ENCODE assay signal across 12 cellular contexts in genomic region chr11:113249491-113249763, GRCh38.
DNase-seq lines count a peak whose midpoint lies in the region; ATAC-seq and TF ChIP-seq lines count a peak whose summit lies in the region.
"Had no signal": no experiment of that assay in that cellular context is flagged by ENCODE, and none has a peak within 500 bp of the region (broad histone marks: within the 10 kb centered on the region; RNA-seq: fewer than 3 reads in every experiment).

No MANE protein-coding gene starts in this region.

- H2BK120ac ChIP-seq in mesendoderm (ENCODE audit: low read depth, low read length) = no peak overlapping the region

- H4K8ac ChIP-seq in mesendoderm (ENCODE audit: low read depth, low read length) = no peak overlapping the region

- no peak overlapping the region for H4K5ac ChIP-seq in mesendoderm (ENCODE audit: low read length)

- H3K4ac ChIP-seq in mesendoderm (ENCODE audit: low read depth, low read length) = no peak overlapping the region

- peaks cover 2% of the 10 kb centered on the region for H3K4me1 ChIP-seq in mesendoderm (ENCODE audit: control insufficient read depth, low read depth, low read length)

- no peaks in the 10 kb centered on the region for H3K79me1 ChIP-seq in mesendoderm (ENCODE audit: low read length)

- H3K4me3 ChIP-seq in HFF-Myc (replicated peaks; ENCODE audit: low read depth, low read length) (no peak overlapping the region), mesendoderm (ENCODE audit: low read length) (no peak overlapping the region)

- H3K79me2 ChIP-seq in mesendoderm (ENCODE audit: control insufficient read depth, insufficient read depth, low read length) = no peaks in the 10 kb centered on the region

- no peak overlapping the region for H2BK5ac ChIP-seq in mesendoderm (ENCODE audit: low read length)

- ATAC-seq in HG03039 (IDR thresholded peaks at IDR 0.05; ENCODE audit: unreplicated experiment) = no peak

- H3K4me2 ChIP-seq in mesendoderm (ENCODE audit: low read length) = no peak overlapping the region

- H2AK5ac ChIP-seq in mesendoderm (ENCODE audit: low read length) = no peak overlapping the region

- no peak overlapping the region for H3K9ac ChIP-seq in mesendoderm (ENCODE audit: low read length)

- H3K27ac ChIP-seq in C4-2B (no peak overlapping the region), VCaP (no peak overlapping the region), mesendoderm (ENCODE audit: low read depth, low read length) (no peak overlapping the region)

- H3K23ac ChIP-seq in mesendoderm (ENCODE audit: low read length) = no peak overlapping the region

- H3K27me3 ChIP-seq in mesendoderm (ENCODE audit: insufficient read depth, low read length, poor library complexity) = no peaks in the 10 kb centered on the region

- no peak overlapping the region for H3K56ac ChIP-seq in mesendoderm (ENCODE audit: low read length)

- H3K36me3 ChIP-seq in mesendoderm (ENCODE audit: control insufficient read depth, insufficient read depth, low read length) = no peaks in the 10 kb centered on the region

- no peak for DNase-seq in HFF-Myc (ENCODE audit: extremely low read depth, low read depth)
- DNase-seq in mesendoderm = peak; percentile 42
- no peak for DNase-seq in NCI-H2107 (lab: John Stamatoyannopoulos, UW)
- no peak for DNase-seq in DMS153 treated with DMSO at 0.1 percent for 48 hours (lab: John Stamatoyannopoulos, UW; ENCODE audit: unreplicated experiment)
- no peak for DNase-seq in cortex of kidney (lab: John Stamatoyannopoulos, UW)
- DNase-seq: activated T-cell treated with anti-CD3 and anti-CD28 coated beads, Interleukin-2, amount 50 U/mL, for 1 hour; GDM1; NCI-H226; T1000 had no signal

- H3K18ac ChIP-seq in mesendoderm (ENCODE audit: low read length) = no peak overlapping the region

- TF ChIP-seq CTCF in C4-2B (conservative IDR thresholded peaks at IDR 0.05) (peak; percentile 27), HFF-Myc (IDR thresholded peaks at IDR 0.05; ENCODE audit: low read depth, low read length, missing control alignments) (peak; percentile 42), VCaP (conservative IDR thresholded peaks at IDR 0.05) (peak; percentile 40)

- WGBS in mesendoderm (ENCODE audit: extremely low coverage, insufficient coverage, low lambda C conversion rate) = no CpG with 5 or more reads among the region's 2 CpGs

- no peak overlapping the region for H2BK15ac ChIP-seq in mesendoderm (replicated peaks; ENCODE audit: low read depth)
